Comparison of ENCODE assay signal across 21 cellular contexts in genomic region chr18:74528478-74528877, GRCh38. TPM values are rescaled to one million over a fixed set of nuclear protein-coding genes. Genes with fewer than 3 reads are reported as not detected.
DNase-seq lines count a peak whose midpoint lies in the region; ATAC-seq and TF ChIP-seq lines count a peak whose summit lies in the region.
"Had no signal": no experiment of that assay in that cellular context is flagged by ENCODE, and none has a peak within 500 bp of the region (broad histone marks: within the 10 kb centered on the region; RNA-seq: fewer than 3 reads in every experiment).

No MANE protein-coding gene starts in this region.

- H3K4me1 Mint-ChIP-seq in CD8-positive, alpha-beta T cell (ENCODE audit: low read depth), result no peaks in the 10 kb centered on the region

- peak overlapping the region; percentile 46; the same call in 1 of the 2 replicates for H3K9ac ChIP-seq in KMS-11

- CTCF ChIA-PET in CD8-positive, alpha-beta T cell (lab: Charles Lee), result no interaction called here

- H2AFZ ChIP-seq in KMS-11 (ENCODE audit: low read depth), result peak overlapping the region; percentile 38

- H3K4me2 ChIP-seq in KMS-11, result peak overlapping the region; percentile 92

- WGBS in adrenal gland, 4 donors, result 88 to 95% (median 91%) methylated on average over 1 of the region's 1 CpG

- TF ChIP-seq CTCF in KMS-11 (conservative IDR thresholded peaks at IDR 0.05; ENCODE audit: low read depth, low read length) (no peak), BE2C (IDR thresholded peaks at IDR 0.05; ENCODE audit: low read depth, low read length) (no peak), adrenal gland (IDR thresholded peaks at IDR 0.05) (no peak)
- TF ChIP-seq CTCF in CD8-positive, alpha-beta T cell (IDR thresholded peaks at IDR 0.05), result no peak

- no peaks in the 10 kb centered on the region for H3K9me3 Mint-ChIP-seq in CD8-positive, alpha-beta T cell
- H3K9me3 Mint-ChIP-seq: IgD-negative memory B cell; stimulated activated naive CD8-positive, alpha-beta T cell treated with anti-CD3 and anti-CD28 coated beads, Interleukin-15, Interleukin-2, amounts not matched to agents 100 ng/mL and 50 ng/mL, for 24 hours had no signal

- ATAC-seq in GM18508 (IDR thresholded peaks at IDR 0.05; ENCODE audit: insufficient read depth, unreplicated experiment) (peak; percentile 78), GM21447 (IDR thresholded peaks at IDR 0.05; ENCODE audit: unreplicated experiment) (peak; percentile 66), HG03039 (IDR thresholded peaks at IDR 0.05; ENCODE audit: unreplicated experiment) (peak; percentile 68)
- ATAC-seq in CD8-positive, alpha-beta T cell, result no peak
- ATAC-seq: esophagus mucosa, HCT116, T-helper 17 cell had no signal

- H3K4me1 ChIP-seq in KMS-11 (ENCODE audit: low read depth, poor library complexity, severe bottlenecking) (peaks cover 100% of the 10 kb centered on the region), BE2C (no peaks in the 10 kb centered on the region), adrenal gland (replicated peaks in 1 of 2) (no peaks in the 10 kb centered on the region)
- no peaks in the 10 kb centered on the region for H3K4me1 ChIP-seq in CD8-positive, alpha-beta T cell (ENCODE audit: insufficient read depth, low read length)
- H3K4me1 ChIP-seq: vagina had no signal

- POLR2A ChIA-PET in CD8-positive, alpha-beta T cell (lab: Charles Lee), result no interaction called here

- peaks cover 6% of the 10 kb centered on the region for H3K27me3 Mint-ChIP-seq in CD8-positive, alpha-beta T cell (ENCODE audit: low read depth)
- H3K27me3 Mint-ChIP-seq: stimulated activated naive CD8-positive, alpha-beta T cell treated with anti-CD3 and anti-CD28 coated beads, Interleukin-15, Interleukin-2, amounts not matched to agents 100 ng/mL and 50 ng/mL, for 24 hours had no signal

- H3K4me3 Mint-ChIP-seq in CD8-positive, alpha-beta T cell, result no peak overlapping the region
- H3K4me3 Mint-ChIP-seq: IgD-negative memory B cell; stimulated activated naive CD8-positive, alpha-beta T cell treated with anti-CD3 and anti-CD28 coated beads, Interleukin-15, Interleukin-2, amounts not matched to agents 100 ng/mL and 50 ng/mL, for 24 hours; T-helper 17 cell had no signal

- H3K27ac Mint-ChIP-seq in CD8-positive, alpha-beta T cell, result no peak overlapping the region
- H3K27ac Mint-ChIP-seq: IgD-negative memory B cell; stimulated activated naive CD8-positive, alpha-beta T cell treated with anti-CD3 and anti-CD28 coated beads, Interleukin-15, Interleukin-2, amounts not matched to agents 100 ng/mL and 50 ng/mL, for 24 hours; T-helper 17 cell had no signal

- H3K36me3 ChIP-seq in KMS-11 (ENCODE audit: insufficient read depth), result no peaks in the 10 kb centered on the region
- no peaks in the 10 kb centered on the region for H3K36me3 ChIP-seq in CD8-positive, alpha-beta T cell (ENCODE audit: insufficient read depth, low read length)
- no peaks in the 10 kb centered on the region for H3K36me3 ChIP-seq in BE2C
- no peaks in the 10 kb centered on the region for H3K36me3 ChIP-seq in adrenal gland (replicated peaks in 1 of 2)
- H3K36me3 ChIP-seq: vagina had no signal

- DNase-seq in CD8-positive, alpha-beta T cell, result no peak
- DNase-seq in SKM-1 (lab: John Stamatoyannopoulos, UW; ENCODE audit: unreplicated experiment) (no peak), BE2C (no peak), adrenal gland (no peak)
- DNase-seq: ACHN; activated CD4-positive, CD25-positive, alpha-beta regulatory T cell; activated gamma-delta T cell treated with Interleukin-2 at 50 U/mL for 16 hours; EL; NCI-H1092 treated with DMSO at 0.1 percent for 48 hours; NK-92 treated with Interleukin-12 subunit alpha and Interleukin-12 subunit beta, amount 100 ng/mL, for 24 hours; T-helper 17 cell had no signal

- no peaks in the 10 kb centered on the region for H3K27me3 ChIP-seq in KMS-11 (ENCODE audit: insufficient read depth, low read depth)
- H3K27me3 ChIP-seq in CD8-positive, alpha-beta T cell (ENCODE audit: insufficient read depth, low read length), result no peaks in the 10 kb centered on the region
- H3K27me3 ChIP-seq in BE2C, result no peaks in the 10 kb centered on the region
- H3K27me3 ChIP-seq in adrenal gland, result no peaks in the 10 kb centered on the region
- H3K27me3 ChIP-seq: vagina had no signal

- intact Hi-C loops in CD8-positive, alpha-beta T cell (cut with DNase I, micrococcal nuclease), result no loop called here
- intact Hi-C loops in adrenal gland (cut with DNase I), result no loop called here

- H3K4me3 ChIP-seq in KMS-11 (IDR thresholded peaks at IDR 0.05; ENCODE audit: insufficient read depth, low read depth, low read length), result no peak overlapping the region
- no peak overlapping the region for H3K4me3 ChIP-seq in CD8-positive, alpha-beta T cell (ENCODE audit: low read depth, low read length)
- no peak overlapping the region for H3K4me3 ChIP-seq in BE2C (ENCODE audit: low read depth, low read length)
- H3K4me3 ChIP-seq in adrenal gland, result no peak overlapping the region
- H3K4me3 ChIP-seq: vagina had no signal

- TF ChIP-seq POLR2A in adrenal gland (IDR thresholded peaks at IDR 0.05), result no peak

- no peaks in the 10 kb centered on the region for H3K9me3 ChIP-seq in CD8-positive, alpha-beta T cell (ENCODE audit: low read length)
- H3K9me3 ChIP-seq in BE2C (no peaks in the 10 kb centered on the region), adrenal gland (replicated peaks in 1 of 3) (no peaks in the 10 kb centered on the region)
- H3K9me3 ChIP-seq: vagina had no signal

- H4K20me1 ChIP-seq in KMS-11 (ENCODE audit: insufficient read depth), result no peaks in the 10 kb centered on the region

- peak overlapping the region; percentile 87 for H3K27ac ChIP-seq in KMS-11
- no peak overlapping the region for H3K27ac ChIP-seq in CD8-positive, alpha-beta T cell (ENCODE audit: low read depth, low read length)
- no peak overlapping the region for H3K27ac ChIP-seq in adrenal gland
- H3K27ac ChIP-seq: vagina had no signal

- H3K36me3 Mint-ChIP-seq in CD8-positive, alpha-beta T cell, result no peaks in the 10 kb centered on the region

- H3K79me2 ChIP-seq in KMS-11 (ENCODE audit: insufficient read depth, low read depth), result no peaks in the 10 kb centered on the region

RNA-seq across cellular contexts. Expression of gene CNDP1, which starts 5.8 kb away (rescaled TPM):
- total RNA-seq in CD8-positive, alpha-beta T cell, result under 1 TPM; 0.22 to 0.44 TPM
- polyA plus RNA-seq in BE2C (2012; ENCODE audit: insufficient read depth, insufficient read length, low read depth), result not detected
- not detected for total RNA-seq in adrenal gland
- polyA plus RNA-seq in adrenal gland, result under 1 TPM in 2 of 3 donors, not detected in 1; 0.16 to 0.27 TPM
- total RNA-seq: esophagus mucosa, mesenteric fat pad had no signal
- polyA plus RNA-seq: IgD-negative memory B cell had no signal

RNA-seq across cellular contexts. Expression of gene CNDP2, which starts 32.3 kb away (rescaled TPM):
- 10 to 100 TPM; 51.7 to 55.8 TPM for total RNA-seq in CD8-positive, alpha-beta T cell
- 30.1 TPM for polyA plus RNA-seq in BE2C (2012; ENCODE audit: insufficient read depth, insufficient read length, low read depth)
- 100 to 1,000 TPM in 5 of 8 donors, 10 to 100 TPM in 3; 64.8 to 159 (median 105) TPM for total RNA-seq in adrenal gland
- polyA plus RNA-seq in adrenal gland, result 100 to 1,000 TPM in 1 of 3 donors, 10 to 100 TPM in 2; 49.7 to 105 (median 52.4) TPM
